24 cellular contexts compared by ENCODE assay signal in the genomic region with DNA sequence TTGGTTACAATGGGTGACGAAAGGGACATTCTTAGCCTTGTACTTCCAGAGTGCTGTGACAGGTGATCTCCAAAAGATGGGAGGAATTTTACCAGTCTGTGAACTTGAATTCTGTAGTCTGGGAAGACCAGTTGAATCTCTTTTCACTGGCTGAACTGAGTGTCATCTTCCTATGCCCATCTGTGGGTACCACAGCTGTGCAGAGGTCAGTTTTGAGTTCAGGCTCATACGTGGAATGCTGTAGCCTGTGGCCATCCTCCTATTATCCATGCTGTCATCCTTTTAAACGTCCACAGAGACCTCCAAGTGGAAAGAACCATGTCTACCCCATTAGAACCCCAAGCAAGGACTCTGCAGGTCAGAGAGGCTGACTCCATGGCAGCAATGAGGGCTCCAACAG. TPM values are rescaled to one million over a fixed set of nuclear protein-coding genes. Genes with fewer than 3 reads are reported as not detected.
DNase-seq lines count a peak whose midpoint lies in the region; ATAC-seq, FAIRE-seq and TF ChIP-seq lines count a peak whose summit lies in the region.
"Had no signal": no experiment of that assay in that cellular context is flagged by ENCODE, and none has a peak within 500 bp of the region (broad histone marks: within the 10 kb centered on the region; RNA-seq: fewer than 3 reads in every experiment).

No MANE protein-coding gene starts in this region.

- WGBS in mesenchymal stem cell = 56% methylated on average over 3 of the region's 3 CpGs

- peaks cover 43% of the 10 kb centered on the region for H3K79me1 ChIP-seq in mesenchymal stem cell (replicated peaks; ENCODE audit: low read length, poor library complexity, severe bottlenecking)

- no peaks in the 10 kb centered on the region for H3K9me3 ChIP-seq in Caco-2
- H3K9me3 ChIP-seq in SJCRH30 (replicated peaks) = no peaks in the 10 kb centered on the region
- no peaks in the 10 kb centered on the region for H3K9me3 ChIP-seq in mesenchymal stem cell (ENCODE audit: control insufficient read depth, low read length)
- H3K9me3 ChIP-seq: A549, BLaER1 had no signal

- no peak overlapping the region for H3K4me2 ChIP-seq in mesenchymal stem cell (ENCODE audit: low read length, poor library complexity, severe bottlenecking)
- H3K4me2 ChIP-seq: BLaER1, GM23338 had no signal

- H3K4me1 ChIP-seq in Caco-2 (peaks cover 64% of the 10 kb centered on the region), SJCRH30 (peaks cover 43% of the 10 kb centered on the region), mesenchymal stem cell (ENCODE audit: control insufficient read depth, insufficient read depth, low read depth, low read length) (peaks cover 41% of the 10 kb centered on the region)

- peak overlapping the region; percentile 86 for H2AK5ac ChIP-seq in mesenchymal stem cell (ENCODE audit: low read length, severe bottlenecking)

- H3K27ac ChIP-seq in SJCRH30 (peak overlapping the region; percentile 31; the same call in 1 of the 2 replicates), mesenchymal stem cell (ENCODE audit: low read length, poor library complexity, severe bottlenecking) (no peak overlapping the region)
- H3K27ac ChIP-seq: 22Rv1, BLaER1 had no signal

- peaks cover 27% of the 10 kb centered on the region for H3K4me1 Mint-ChIP-seq in Caco-2 (ENCODE audit: low read depth, unreplicated experiment)
- H3K4me1 Mint-ChIP-seq in T-cell = no peaks in the 10 kb centered on the region
- H3K4me1 Mint-ChIP-seq: CD4-positive, alpha-beta memory T cell; IgD-negative memory B cell had no signal

- POLR2A ChIA-PET in Caco-2 (lab: Charles Lee) (no interaction called here), T-cell (lab: Charles Lee) (no interaction called here)

- TF ChIP-seq CTCF in Caco-2 (IDR thresholded peaks at IDR 0.05; ENCODE audit: insufficient read depth in 1 of 2, low read depth in 1 of 2, low read length in 1 of 2, severe bottlenecking in 1 of 2, unreplicated experiment in 1 of 2) (no peak), bronchial epithelial cell (IDR thresholded peaks at IDR 0.05; ENCODE audit: insufficient read depth, low read length, severe bottlenecking) (no peak)

- H4K91ac ChIP-seq in mesenchymal stem cell (ENCODE audit: low read length) = no peak overlapping the region

- no peak overlapping the region for H2AFZ ChIP-seq in mesenchymal stem cell (ENCODE audit: low read depth, low read length)
- H2AFZ ChIP-seq: GM23338 had no signal

- no peak overlapping the region for H3K18ac ChIP-seq in mesenchymal stem cell (ENCODE audit: low read depth in 1 of 2, low read length in 2 of 2)

- peak overlapping the region; percentile 75 for H2BK15ac ChIP-seq in mesenchymal stem cell (ENCODE audit: low read depth, poor library complexity, severe bottlenecking)

- no TSS peak for BruUV-seq in Caco-2 (replicated peaks; lab: Mats Ljungman, UMichigan)

- no peak overlapping the region for H2BK5ac ChIP-seq in mesenchymal stem cell (ENCODE audit: low read depth, low read length, poor library complexity, severe bottlenecking)

- intact Hi-C loops in Caco-2 (cut with micrococcal nuclease; ENCODE audit: unreplicated experiment) = no loop called here

- peak overlapping the region in 1 of 2 experiments; percentile 14 for H3K14ac ChIP-seq in mesenchymal stem cell (ENCODE audit: low read length in 2 of 2)

- H4K8ac ChIP-seq in mesenchymal stem cell (ENCODE audit: low read length) = no peak overlapping the region

- peak overlapping the region in 1 of 2 experiments; percentile 54 for H2BK12ac ChIP-seq in mesenchymal stem cell (ENCODE audit: low read length in 2 of 2)

- H3K27ac Mint-ChIP-seq in Caco-2 (ENCODE audit: unreplicated experiment) = peak overlapping the region; percentile 75
- H3K27ac Mint-ChIP-seq in T-cell = no peak overlapping the region
- H3K27ac Mint-ChIP-seq: CD4-positive, alpha-beta memory T cell; HFFc6 had no signal

- peak; percentile 47 for FAIRE-seq in bronchial epithelial cell (lab: Jason Lieb, UNC)
- FAIRE-seq: A549, GM12878, HTR-8/SVneo had no signal

- CTCF ChIA-PET in Caco-2 (lab: Charles Lee) = no interaction called here
- CTCF ChIA-PET in T-cell (lab: Charles Lee) = no interaction called here

- H3K4ac ChIP-seq in mesenchymal stem cell (ENCODE audit: low read depth in 1 of 2, low read length in 2 of 2) = no peak overlapping the region

- ATAC-seq in T-cell (replicated peaks in 1 of 4) (no peak), GM18520 (IDR thresholded peaks at IDR 0.05; ENCODE audit: unreplicated experiment) (no peak)
- ATAC-seq: A549, GM12878, GM23338, HCT116 had no signal

- H3K27me3 ChIP-seq in Caco-2 (replicated peaks; ENCODE audit: control insufficient read depth, insufficient read depth, low read length) = no peaks in the 10 kb centered on the region
- H3K27me3 ChIP-seq in SJCRH30 = no peaks in the 10 kb centered on the region
- H3K27me3 ChIP-seq in bronchial epithelial cell (ENCODE audit: control insufficient read depth, insufficient read depth, low read length) = no peaks in the 10 kb centered on the region
- peaks cover 0 to 4% of the 10 kb centered on the region in 2 experiments for H3K27me3 ChIP-seq in mesenchymal stem cell (ENCODE audit: control insufficient read depth in 1 of 2, insufficient read depth in 1 of 2, low read length in 2 of 2)
- H3K27me3 ChIP-seq: BLaER1 had no signal

- H3K27me3 Mint-ChIP-seq in Caco-2 (ENCODE audit: insufficient read depth, unreplicated experiment) = no peaks in the 10 kb centered on the region
- H3K27me3 Mint-ChIP-seq in T-cell = peaks cover 24 to 30% of the 10 kb centered on the region in 2 donors

- H3K9ac ChIP-seq in mesenchymal stem cell (ENCODE audit: low read length) = no peak overlapping the region
- H3K9ac ChIP-seq: BLaER1 had no signal

- H3K4me3 ChIP-seq in Caco-2 (ENCODE audit: low read depth, low read length) (no peak overlapping the region), SJCRH30 (no peak overlapping the region), bronchial epithelial cell (ENCODE audit: low read depth, low read length) (no peak overlapping the region), mesenchymal stem cell (ENCODE audit: insufficient read depth in 1 of 2, low read depth in 1 of 2, low read length in 2 of 2) (no peak overlapping the region)
- H3K4me3 ChIP-seq: A549, BLaER1, GM12878, GM23338 had no signal

- peak overlapping the region in 1 of 2 experiments; percentile 77 for H3K23ac ChIP-seq in mesenchymal stem cell (ENCODE audit: low read length in 2 of 2)

- no peak overlapping the region for H3K4me3 Mint-ChIP-seq in Caco-2 (ENCODE audit: unreplicated experiment)
- H3K4me3 Mint-ChIP-seq in T-cell = no peak overlapping the region
- H3K4me3 Mint-ChIP-seq: CD14-positive monocyte; CD4-positive, alpha-beta memory T cell; HFFc6; IgD-negative memory B cell had no signal

- H3K9me3 Mint-ChIP-seq in Caco-2 (ENCODE audit: unreplicated experiment) = no peaks in the 10 kb centered on the region
- no peaks in the 10 kb centered on the region for H3K9me3 Mint-ChIP-seq in T-cell
- H3K9me3 Mint-ChIP-seq: GM23338, HFFc6, IgD-negative memory B cell had no signal

- H2BK120ac ChIP-seq in mesenchymal stem cell (ENCODE audit: low read depth, low read length) = no peak overlapping the region

- H3K36me3 ChIP-seq in Caco-2 (ENCODE audit: control insufficient read depth, insufficient read depth, low read length) (no peaks in the 10 kb centered on the region; the same call in none of the 2 replicates), SJCRH30 (no peaks in the 10 kb centered on the region), bronchial epithelial cell (ENCODE audit: control insufficient read depth, insufficient read depth, low read length) (no peaks in the 10 kb centered on the region), mesenchymal stem cell (ENCODE audit: control insufficient read depth in 1 of 2, insufficient read depth in 2 of 2, low read depth in 1 of 2, low read length in 2 of 2) (peaks cover 0 to 3% of the 10 kb centered on the region in 2 experiments)
- H3K36me3 ChIP-seq: BLaER1 had no signal

- H3K36me3 Mint-ChIP-seq in Caco-2 (ENCODE audit: insufficient read depth, unreplicated experiment) = peaks cover 22% of the 10 kb centered on the region
- no peaks in the 10 kb centered on the region for H3K36me3 Mint-ChIP-seq in T-cell
- H3K36me3 Mint-ChIP-seq: CD14-positive monocyte; CD4-positive, alpha-beta memory T cell had no signal

- DNase-seq in Caco-2 (no peak), SJCRH30 (peak; percentile 27 to 60), bronchial epithelial cell (ENCODE audit: low read depth) (no peak), mesenchymal stem cell (no peak), T-cell (no peak), HK-2 (ENCODE audit: unreplicated experiment) (no peak), retina (no peak)
- DNase-seq: CD4-positive, alpha-beta memory T cell; DMS 273 treated with DMSO at 0.1 percent for 48 hours; DMS53; DND-41; EL; H7; HFFc6 had no signal

RNA-seq across cellular contexts. Expression of gene TMEM51, which starts 32.1 kb away (rescaled TPM):
- total RNA-seq in Caco-2 (2022) (24.7 and 25.0 TPM in 2 replicates), bronchial epithelial cell (5.3 and 6.4 TPM in 2 replicates), T-cell (under 1 TPM in 2 of 5 donors, not detected in 3; 0.23 to 0.26 TPM)
- total RNA-seq in SJCRH30 (2014; rRNA removed; shearing (Covaris generic)) = 20.6 and 21.4 TPM in 2 replicates
- polyA plus RNA-seq in mesenchymal stem cell (2013, experiment 1 of 2) = 48.1 TPM
- polyA plus RNA-seq in mesenchymal stem cell (2013, experiment 2 of 2) = 46.7 TPM
- polyA plus RNA-seq: CD4-positive, alpha-beta memory T cell; IgD-negative memory B cell had no signal

Comparison
In these comparisons a context has a peak if more than half of its experiments do, and no peak if none do; other contexts are left out.
1. DNase-seq: peak in SJCRH30 (2 of 2); none in Caco-2 (0 of 2), bronchial epithelial cell (single experiment), mesenchymal stem cell (single experiment), T-cell (0 of 34), HK-2 (single experiment) and retina (single experiment).